29 cellular contexts compared by ENCODE assay signal in the genomic region with DNA sequence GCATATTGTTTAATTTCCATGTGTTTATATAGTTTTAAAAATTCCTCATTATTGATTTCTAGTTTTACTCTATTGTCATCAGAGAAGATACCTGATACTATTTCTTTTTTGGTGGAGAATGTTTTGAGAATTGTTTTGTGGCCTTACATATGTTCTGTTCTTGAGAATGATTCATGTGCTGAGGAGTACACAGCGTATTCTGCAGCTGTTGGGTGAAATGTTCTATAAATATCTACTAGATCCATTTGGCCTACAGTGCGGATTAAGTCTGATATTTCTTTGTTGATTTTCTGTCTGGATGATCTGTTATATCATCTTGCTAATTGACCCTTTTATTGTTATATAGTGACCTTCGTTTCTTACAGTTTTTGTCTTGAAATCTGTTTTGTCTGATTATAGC.
DNase-seq lines count a peak whose midpoint lies in the region; FAIRE-seq and TF ChIP-seq lines count a peak whose summit lies in the region.
"Had no signal": no experiment of that assay in that cellular context is flagged by ENCODE, and none has a peak within 500 bp of the region (broad histone marks: within the 10 kb centered on the region; RNA-seq: fewer than 3 reads in every experiment).

No MANE protein-coding gene starts in this region.

- no peak overlapping the region for H3K4ac ChIP-seq in mesenchymal stem cell (ENCODE audit: low read depth in 1 of 2, low read length in 2 of 2)

- DNase-seq in left ventricle myocardium inferior = no peak
- DNase-seq in right atrium auricular region (ENCODE audit: low spot score) = no peak
- peak; percentile 80 for DNase-seq in choroid plexus epithelial cell (ENCODE audit: low read depth)
- peak; percentile 5 for DNase-seq in mesenchymal stem cell
- peak; percentile 63 for DNase-seq in superior temporal gyrus (ENCODE audit: extremely low spot score)
- DNase-seq in kidney = no peak
- DNase-seq in lower leg skin (ENCODE audit: low spot score in 2 of 2) = no peak
- DNase-seq in activated gamma-delta T cell (lab: John Stamatoyannopoulos, UW) = no peak
- DNase-seq: activated CD4-positive, alpha-beta T cell treated with anti-CD3 and anti-CD28 coated beads for 1 hour; activated CD8-positive, alpha-beta T cell treated with anti-CD3 and anti-CD28 coated beads, Interleukin-2, amount 10 ng/mL, durations not matched to agents 7 days and 5 days; activated effector memory CD4-positive, alpha-beta T cell treated with anti-CD3 and anti-CD28 coated beads, Interleukin-2, amount 50 U/mL, for 16 hours; activated naive CD8-positive, alpha-beta T cell treated with anti-CD3 and anti-CD28 coated beads, Interleukin-2, amount 50 U/mL, for 24 hours; activated T-cell treated with anti-CD3 and anti-CD28 coated beads for 4 hours; COR-L47; DMS79 treated with DMSO at 0.1 percent for 48 hours; KBM-7; NCI-H1694; NCI-H526; spleen; stimulated activated CD4-positive, alpha-beta T cell treated with anti-CD3 and anti-CD28 coated beads, Interleukin-2, amount 100 ng/mL, for 48 hours; testis had no signal

- TF ChIP-seq POLR2A in lower leg skin (IDR thresholded peaks at IDR 0.05) = no peak

- no peak overlapping the region for H2BK120ac ChIP-seq in mesenchymal stem cell (ENCODE audit: low read depth, low read length)

- H3K18ac ChIP-seq in mesenchymal stem cell (ENCODE audit: low read depth in 1 of 2, low read length in 2 of 2) = no peak overlapping the region

- H3K9me3 ChIP-seq in left ventricle myocardium inferior (replicated peaks) (no peaks in the 10 kb centered on the region), right atrium auricular region (no peaks in the 10 kb centered on the region), mesenchymal stem cell (ENCODE audit: control insufficient read depth, low read length) (no peaks in the 10 kb centered on the region), kidney (ENCODE audit: control insufficient read depth in 1 of 2, low read length in 2 of 2) (no peaks in the 10 kb centered on the region)
- H3K9me3 ChIP-seq: gastroesophageal sphincter, testis had no signal

- H3K23ac ChIP-seq in mesenchymal stem cell (ENCODE audit: low read length in 2 of 2) = no peak overlapping the region

- intact Hi-C loops in left ventricle myocardium inferior (cut with micrococcal nuclease) (no loop called here), kidney (cut with DNase I) (no loop called here), lower leg skin (cut with DNase I; ENCODE audit: low total_unique reads) (no loop called here)

- no peak overlapping the region for H2AK5ac ChIP-seq in mesenchymal stem cell (ENCODE audit: low read length, severe bottlenecking)

- no peak for FAIRE-seq in kidney (lab: Jason Lieb, UNC)
- FAIRE-seq: endothelial cell of umbilical vein, keratinocyte, RCC 7860, urothelium cell line had no signal

- H4K8ac ChIP-seq in mesenchymal stem cell (ENCODE audit: low read length) = no peak overlapping the region

- H2AFZ ChIP-seq in mesenchymal stem cell (ENCODE audit: low read depth, low read length) = no peak overlapping the region
- H2AFZ ChIP-seq: GM23338 had no signal

- H3K14ac ChIP-seq in mesenchymal stem cell (ENCODE audit: low read length in 2 of 2) = no peak overlapping the region

- H2BK15ac ChIP-seq in mesenchymal stem cell (ENCODE audit: low read depth, poor library complexity, severe bottlenecking) = no peak overlapping the region

- H3K27ac ChIP-seq in left ventricle myocardium inferior (replicated peaks) (peak overlapping the region; percentile 43), right atrium auricular region (no peak overlapping the region), mesenchymal stem cell (ENCODE audit: low read length, poor library complexity, severe bottlenecking) (no peak overlapping the region), kidney (ENCODE audit: low read depth in 2 of 2, low read length in 2 of 2) (no peak overlapping the region)
- H3K27ac ChIP-seq: BLaER1, cardiac muscle cell, gastroesophageal sphincter, spleen, testis had no signal

- no peak overlapping the region for H2BK5ac ChIP-seq in mesenchymal stem cell (ENCODE audit: low read depth, low read length, poor library complexity, severe bottlenecking)

- no peak overlapping the region for H3K4me2 ChIP-seq in mesenchymal stem cell (ENCODE audit: low read length, poor library complexity, severe bottlenecking)
- H3K4me2 ChIP-seq: BLaER1, GM23338 had no signal

- H3K4me3 ChIP-seq in left ventricle myocardium inferior = no peak overlapping the region
- no peak overlapping the region for H3K4me3 ChIP-seq in right atrium auricular region
- H3K4me3 ChIP-seq in choroid plexus epithelial cell (ENCODE audit: low read depth, low read length) = no peak overlapping the region
- H3K4me3 ChIP-seq in mesenchymal stem cell (ENCODE audit: insufficient read depth in 1 of 2, low read depth in 1 of 2, low read length in 2 of 2) = no peak overlapping the region
- H3K4me3 ChIP-seq in kidney (ENCODE audit: low read length in 2 of 2) = no peak overlapping the region
- no peak overlapping the region for H3K4me3 ChIP-seq in lower leg skin (ENCODE audit: low read depth, poor library complexity, severe bottlenecking)
- H3K4me3 ChIP-seq: BLaER1, cardiac muscle cell, gastroesophageal sphincter, GM23338, spleen, testis had no signal

- no peak overlapping the region for H4K91ac ChIP-seq in mesenchymal stem cell (ENCODE audit: low read length)

- 77% methylated on average over 2 of the region's 3 CpGs for WGBS in mesenchymal stem cell
- 90 to 92% methylated on average over 3 of the region's 3 CpGs for WGBS in lower leg skin, 2 donors

- no peak for TF ChIP-seq CTCF in left ventricle myocardium inferior (IDR thresholded peaks at IDR 0.05; ENCODE audit: borderline replicate concordance)
- no peak for TF ChIP-seq CTCF in right atrium auricular region (IDR thresholded peaks at IDR 0.05)
- no peak for TF ChIP-seq CTCF in choroid plexus epithelial cell (conservative IDR thresholded peaks at IDR 0.05; ENCODE audit: low read depth, low read length)
- TF ChIP-seq CTCF in kidney (IDR thresholded peaks at IDR 0.05; ENCODE audit: borderline replicate concordance, extremely low read depth, insufficient read depth) = no peak
- TF ChIP-seq CTCF in lower leg skin (IDR thresholded peaks at IDR 0.05) = no peak

- H3K27me3 ChIP-seq in left ventricle myocardium inferior (ENCODE audit: low read depth) = no peaks in the 10 kb centered on the region
- no peaks in the 10 kb centered on the region for H3K27me3 ChIP-seq in right atrium auricular region
- H3K27me3 ChIP-seq in mesenchymal stem cell (ENCODE audit: control insufficient read depth in 1 of 2, insufficient read depth in 1 of 2, low read length in 2 of 2) = no peaks in the 10 kb centered on the region
- H3K27me3 ChIP-seq: BLaER1, cardiac muscle cell, gastroesophageal sphincter, spleen, testis had no signal

- no peaks in the 10 kb centered on the region for H3K36me3 ChIP-seq in left ventricle myocardium inferior
- no peaks in the 10 kb centered on the region for H3K36me3 ChIP-seq in right atrium auricular region
- peaks cover 5 to 6% of the 10 kb centered on the region in 2 experiments for H3K36me3 ChIP-seq in mesenchymal stem cell (ENCODE audit: control insufficient read depth in 1 of 2, insufficient read depth in 2 of 2, low read depth in 1 of 2, low read length in 2 of 2)
- H3K36me3 ChIP-seq in kidney (ENCODE audit: control insufficient read depth in 1 of 2, insufficient read depth in 2 of 2, low read length in 2 of 2) = no peaks in the 10 kb centered on the region
- H3K36me3 ChIP-seq: cardiac muscle cell, gastroesophageal sphincter, spleen had no signal

- H3K4me1 ChIP-seq in left ventricle myocardium inferior (peaks cover 22% of the 10 kb centered on the region), right atrium auricular region (no peaks in the 10 kb centered on the region), mesenchymal stem cell (ENCODE audit: control insufficient read depth, insufficient read depth, low read depth, low read length) (peaks cover 3% of the 10 kb centered on the region), kidney (ENCODE audit: control insufficient read depth in 1 of 2, insufficient read depth in 1 of 2, low read depth in 1 of 2, low read length in 2 of 2) (no peaks in the 10 kb centered on the region)
- H3K4me1 ChIP-seq: gastroesophageal sphincter, spleen, testis had no signal

- no peak overlapping the region for H2BK12ac ChIP-seq in mesenchymal stem cell (ENCODE audit: low read length in 2 of 2)

- H3K9ac ChIP-seq in mesenchymal stem cell (ENCODE audit: low read length) (no peak overlapping the region), kidney (ENCODE audit: low read length in 2 of 2) (no peak overlapping the region)
- H3K9ac ChIP-seq: BLaER1 had no signal

- peaks cover 33% of the 10 kb centered on the region for H3K79me1 ChIP-seq in mesenchymal stem cell (replicated peaks; ENCODE audit: low read length, poor library complexity, severe bottlenecking)

Comparison
In these comparisons a context has a peak if more than half of its experiments do, and no peak if none do; other contexts are left out.
1. DNase-seq: peak in choroid plexus epithelial cell (single experiment), mesenchymal stem cell (single experiment) and superior temporal gyrus (single experiment); none in left ventricle myocardium inferior (single experiment), right atrium auricular region (single experiment), kidney (single experiment), lower leg skin (0 of 2) and activated gamma-delta T cell (single experiment).